In the genomic region with DNA sequence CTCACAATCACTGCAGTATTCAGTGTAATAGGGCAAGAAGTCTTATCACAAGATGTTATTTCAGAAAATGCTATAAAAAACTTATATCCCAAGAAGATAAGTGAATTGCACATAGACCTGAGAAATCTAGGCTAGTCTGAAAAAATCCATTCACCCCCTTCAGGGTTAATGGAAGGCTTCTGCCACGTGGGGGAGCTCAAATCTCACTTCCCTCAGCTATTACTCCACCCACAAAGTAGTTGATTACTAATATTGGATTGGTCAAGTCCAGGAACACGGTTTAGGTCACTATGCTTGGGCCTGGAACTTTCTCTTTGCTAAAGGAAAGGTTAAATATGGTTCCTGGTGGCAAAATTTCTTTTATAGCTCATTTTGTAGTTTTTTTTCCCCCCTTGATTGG, we compare ENCODE assay signal across 8 cellular contexts. TPM values are rescaled to one million over a fixed set of nuclear protein-coding genes. Genes with fewer than 3 reads are reported as not detected.
A peak's percentile ranks its signal among the peaks of the same experiment; 100 is the strongest.
DNase-seq lines count a peak whose midpoint lies in the region; ATAC-seq and TF ChIP-seq lines count a peak whose summit lies in the region.

No MANE protein-coding gene starts in this region.

- no peak for TF ChIP-seq POLR2A in thyroid gland (IDR thresholded peaks at IDR 0.05)

- no peak overlapping the region for H3K27ac Mint-ChIP-seq in activated CD4-positive, alpha-beta memory T cell treated with anti-CD3 and anti-CD28 coated beads for 36 hours

- H3K4me1 Mint-ChIP-seq in activated CD4-positive, alpha-beta memory T cell treated with anti-CD3 and anti-CD28 coated beads for 36 hours (ENCODE audit: low read depth) = no peaks in the 10 kb centered on the region

- POLR2A ChIA-PET in activated CD4-positive, alpha-beta memory T cell treated with anti-CD3 and anti-CD28 coated beads for 36 hours (lab: Charles Lee) = no interaction called here

- H3K79me2 ChIP-seq in MM.1S (ENCODE audit: low read length) = no peaks in the 10 kb centered on the region

- H4K20me1 ChIP-seq in MM.1S (ENCODE audit: insufficient read depth, low read length) = no peaks in the 10 kb centered on the region

- DNase-seq in CD1c-positive myeloid dendritic cell (ENCODE audit: extremely low spot score) = peak; percentile 45
- peak; percentile 65 for DNase-seq in MM.1S
- peak; percentile 45 for DNase-seq in activated CD4-positive, alpha-beta memory T cell treated with anti-CD3 and anti-CD28 coated beads for 36 hours
- peak; percentile 57 for DNase-seq in hepatic stellate cell (ENCODE audit: low spot score)
- DNase-seq in thyroid gland = no peak
- DNase-seq in NCI-H146 treated with DMSO at 0.1 percent for 48 hours (lab: John Stamatoyannopoulos, UW; ENCODE audit: unreplicated experiment) = no peak

- peaks cover 2% of the 10 kb centered on the region for H3K36me3 Mint-ChIP-seq in activated CD4-positive, alpha-beta memory T cell treated with anti-CD3 and anti-CD28 coated beads for 36 hours

- TF ChIP-seq CTCF in MM.1S (IDR thresholded peaks at IDR 0.05; ENCODE audit: low read length) = peak; percentile 87
- TF ChIP-seq CTCF in thyroid gland (IDR thresholded peaks at IDR 0.05) = no peak

- H3K27me3 Mint-ChIP-seq in activated CD4-positive, alpha-beta memory T cell treated with anti-CD3 and anti-CD28 coated beads for 36 hours = no peaks in the 10 kb centered on the region

- H3K4me2 ChIP-seq in MM.1S (ENCODE audit: low read depth, low read length) = no peak overlapping the region

- H3K27ac ChIP-seq in MM.1S (ENCODE audit: low read length) (no peak overlapping the region), thyroid gland (no peak overlapping the region)

- CTCF ChIA-PET in activated CD4-positive, alpha-beta memory T cell treated with anti-CD3 and anti-CD28 coated beads for 36 hours (lab: Charles Lee) = interaction anchor here (1.0 to 1.1 kb wide), 5 partner anchors 10 to 246 kb away, joined by 3 to 7 read pairs (median 3); no protein-coding TSS in a partner anchor

- H3K27me3 ChIP-seq in MM.1S (replicated peaks; ENCODE audit: insufficient read depth, low read length) = no peaks in the 10 kb centered on the region
- H3K27me3 ChIP-seq in thyroid gland = no peaks in the 10 kb centered on the region

- H3K9me3 Mint-ChIP-seq in activated CD4-positive, alpha-beta memory T cell treated with anti-CD3 and anti-CD28 coated beads for 36 hours = peaks cover 11% of the 10 kb centered on the region

- H2AFZ ChIP-seq in MM.1S (ENCODE audit: low read length) = no peak overlapping the region

- no peaks in the 10 kb centered on the region for H3K9me2 ChIP-seq in MM.1S (replicated peaks; ENCODE audit: insufficient read depth, low read length)

- H3K36me3 ChIP-seq in MM.1S (replicated peaks; ENCODE audit: insufficient read depth, low read length) (no peaks in the 10 kb centered on the region), thyroid gland (no peaks in the 10 kb centered on the region)

- H3F3A ChIP-seq in MM.1S (ENCODE audit: insufficient read depth, low read length) = no peaks in the 10 kb centered on the region

- H3K4me1 ChIP-seq in MM.1S (ENCODE audit: low read length) = no peaks in the 10 kb centered on the region
- H3K4me1 ChIP-seq in thyroid gland = no peaks in the 10 kb centered on the region

- no peak overlapping the region for H3K9ac ChIP-seq in MM.1S (ENCODE audit: low read length)

- peak; percentile 97 for ATAC-seq in GM18498 (IDR thresholded peaks at IDR 0.05; ENCODE audit: unreplicated experiment)
- ATAC-seq in HG02623 (IDR thresholded peaks at IDR 0.05; ENCODE audit: unreplicated experiment) = peak; percentile 96

- H3K9me3 ChIP-seq in MM.1S (replicated peaks; ENCODE audit: insufficient read depth, low read length) (no peaks in the 10 kb centered on the region), thyroid gland (no peaks in the 10 kb centered on the region)

- no peak overlapping the region for H3K4me3 Mint-ChIP-seq in activated CD4-positive, alpha-beta memory T cell treated with anti-CD3 and anti-CD28 coated beads for 36 hours

- WGBS in thyroid gland, 2 donors = 15 to 16% methylated on average over 2 of the region's 2 CpGs

- no peak overlapping the region for H3K4me3 ChIP-seq in MM.1S (ENCODE audit: low read length)
- H3K4me3 ChIP-seq in thyroid gland (replicated peaks in 1 of 3) = no peak overlapping the region

- intact Hi-C loops in activated CD4-positive, alpha-beta memory T cell treated with anti-CD3 and anti-CD28 coated beads for 36 hours (cut with micrococcal nuclease) = loop anchor here (1.0 to 10.0 kb wide), 3 partner anchors 164 to 389 kb away; a partner anchor contains a TSS
- intact Hi-C loops in thyroid gland (cut with DNase I) = no loop called here

RNA-seq across cellular contexts. Expression of a gene that starts 51.2 kb away (rescaled TPM):
- total RNA-seq in activated CD4-positive, alpha-beta memory T cell treated with anti-CD3 and anti-CD28 coated beads for 36 hours = 1 to 10 TPM; 1.8 to 2.3 TPM
- 1 to 10 TPM in 2 of 4 donors, under 1 TPM in 2; 0.20 to 3.0 (median 0.65) TPM for total RNA-seq in thyroid gland

Comparison
In these comparisons a context has a peak if more than half of its experiments do, and no peak if none do; other contexts are left out.
1. DNase-seq: peak in CD1c-positive myeloid dendritic cell (single experiment), MM.1S (single experiment), activated CD4-positive, alpha-beta memory T cell treated with anti-CD3 and anti-CD28 coated beads for 36 hours (single experiment) and hepatic stellate cell (single experiment); none in thyroid gland (0 of 2) and NCI-H146 treated with DMSO at 0.1 percent for 48 hours (single experiment).